In genomic region chr2:98013407-98014042, GRCh38 we compare ENCODE assay signal across 13 cellular contexts. TPM values are rescaled to one million over a fixed set of nuclear protein-coding genes. Genes with fewer than 3 reads are reported as not detected.
A peak's percentile ranks its signal among the peaks of the same experiment; 100 is the strongest.
DNase-seq lines count a peak whose midpoint lies in the region; ATAC-seq and TF ChIP-seq lines count a peak whose summit lies in the region.
"Had no signal": no experiment of that assay in that cellular context is flagged by ENCODE, and none has a peak within 500 bp of the region (broad histone marks: within the 10 kb centered on the region; RNA-seq: fewer than 3 reads in every experiment).

No MANE protein-coding gene starts in this region.

- TF ChIP-seq EP300 in esophagus muscularis mucosa (IDR thresholded peaks at IDR 0.05): no peak

- TF ChIP-seq CTCF in activated B cell treated with CpG ODN at 0.5 μM for 24 hours (IDR thresholded peaks at IDR 0.05): no peak
- TF ChIP-seq CTCF in esophagus muscularis mucosa (IDR thresholded peaks at IDR 0.05): no peak

- no peaks in the 10 kb centered on the region for H3K27me3 Mint-ChIP-seq in activated B cell treated with CpG ODN at 0.5 μM for 24 hours

- peak overlapping the region; percentile 68 for H3K4me3 Mint-ChIP-seq in activated B cell treated with CpG ODN at 0.5 μM for 24 hours

- CTCF ChIA-PET in activated B cell treated with CpG ODN at 0.5 μM for 24 hours (lab: Charles Lee): interaction anchor here (1.5 kb wide), 1 partner anchor 206 kb away, joined by 5 read pairs; no protein-coding TSS in a partner anchor

- ATAC-seq in HG02610 (IDR thresholded peaks at IDR 0.05; ENCODE audit: unreplicated experiment): peak; percentile 40
- no peak for ATAC-seq in activated B cell treated with CpG ODN at 0.5 μM for 24 hours (ENCODE audit: low read depth)
- no peak for ATAC-seq in GM19395 (IDR thresholded peaks at IDR 0.05; ENCODE audit: unreplicated experiment)
- ATAC-seq: psoas muscle had no signal

- no peaks in the 10 kb centered on the region for H3K9me3 ChIP-seq in esophagus muscularis mucosa
- H3K9me3 ChIP-seq: psoas muscle, stomach had no signal

- H3K4me1 ChIP-seq in esophagus muscularis mucosa: no peaks in the 10 kb centered on the region
- H3K4me1 ChIP-seq: stomach had no signal

- no peak overlapping the region for H3K27ac ChIP-seq in esophagus muscularis mucosa (replicated peaks in 1 of 4)
- H3K27ac ChIP-seq: psoas muscle, stomach had no signal

- H3K9me3 Mint-ChIP-seq in activated B cell treated with CpG ODN at 0.5 μM for 24 hours: no peaks in the 10 kb centered on the region

- H3K27me3 ChIP-seq in esophagus muscularis mucosa: no peaks in the 10 kb centered on the region
- H3K27me3 ChIP-seq: stomach had no signal

- WGBS in esophagus muscularis mucosa: 78% methylated on average over 15 of the region's 15 CpGs

- H3K4me1 Mint-ChIP-seq in activated B cell treated with CpG ODN at 0.5 μM for 24 hours: peaks cover 74% of the 10 kb centered on the region

- H3K4me3 ChIP-seq in GM08714 (ENCODE audit: low read length) (peak overlapping the region; percentile 63; the same call in 1 of the 2 replicates), esophagus muscularis mucosa (no peak overlapping the region)
- H3K4me3 ChIP-seq: psoas muscle, stomach had no signal

- POLR2A ChIA-PET in activated B cell treated with CpG ODN at 0.5 μM for 24 hours (lab: Charles Lee): interaction anchor here (0.5 to 6.2 kb wide), 6 partner anchors 14 to 256 kb away, joined by 3 to 110 read pairs (median 5); partner anchors contain the start of genes TMEM131 and VWA3B

- no peak for DNase-seq in activated B cell treated with CpG ODN at 0.5 μM for 24 hours
- DNase-seq in mesenteric fat pad (ENCODE audit: low spot score): peak; percentile 71
- no peak for DNase-seq in activated gamma-delta T cell treated with Interleukin-2 at 50 U/mL for 16 hours
- DNase-seq in esophagus muscularis mucosa (ENCODE audit: extremely low spot score): no peak
- DNase-seq in putamen (ENCODE audit: low spot score): no peak
- DNase-seq: activated CD4-positive, CD25-positive, alpha-beta regulatory T cell treated with anti-CD3 and anti-CD28 coated beads, Interleukin-2, amount 50 U/mL, for 72 hours; GDM1; NCI-H524 treated with DMSO at 0.1 percent for 48 hours; psoas muscle; stomach had no signal

- no peak for TF ChIP-seq POLR2A in esophagus muscularis mucosa (IDR thresholded peaks at IDR 0.05; ENCODE audit: low read depth)

- intact Hi-C loops in activated B cell treated with CpG ODN at 0.5 μM for 24 hours (cut with micrococcal nuclease): loop anchor here (5.0 kb wide), 1 partner anchor 1144 kb away; no protein-coding TSS in a partner anchor
- intact Hi-C loops in esophagus muscularis mucosa (cut with DNase I): no loop called here

- no peaks in the 10 kb centered on the region for H3K36me3 ChIP-seq in esophagus muscularis mucosa
- H3K36me3 ChIP-seq: stomach had no signal

- peak overlapping the region; percentile 82 for H3K27ac Mint-ChIP-seq in activated B cell treated with CpG ODN at 0.5 μM for 24 hours

- H3K36me3 Mint-ChIP-seq in activated B cell treated with CpG ODN at 0.5 μM for 24 hours (ENCODE audit: low read depth): no peaks in the 10 kb centered on the region

RNA-seq across cellular contexts. Expression of gene TMEM131, which starts 17.8 kb away (rescaled TPM):
- total RNA-seq in activated B cell treated with CpG ODN at 0.5 μM for 24 hours (121 and 146 TPM in 2 replicates), mesenteric fat pad (34.8 TPM), esophagus muscularis mucosa (10 to 100 TPM; 23.9 to 34.1 (median 26.5) TPM)
